In genomic region chr22:25453058-25453457, GRCh38 we compare ENCODE assay signal across 23 cellular contexts.
"Had no signal": no experiment of that assay in that cellular context is flagged by ENCODE, and none has a peak within 500 bp of the region (broad histone marks: within the 10 kb centered on the region; RNA-seq: fewer than 3 reads in every experiment).

No MANE protein-coding gene starts in this region.

- H3K4me3 ChIP-seq: gastroesophageal sphincter, left lung, mucosa of descending colon, SJSA1, suprapubic skin had no signal

- H3K27me3 Mint-ChIP-seq: activated B cell treated with CpG ODN at 0.5 μM for 24 hours; activated CD4-positive, alpha-beta T cell treated with anti-CD3 and anti-CD28 coated beads, Interleukin-2, amount 10 ng/mL, durations not matched to agents 7 days and 5 days; naive B cell; progenitor cell of endocrine pancreas; type B pancreatic cell had no signal

- H3K27ac Mint-ChIP-seq: activated B cell treated with CpG ODN at 0.5 μM for 24 hours; activated CD8-positive, alpha-beta T cell treated with anti-CD3 and anti-CD28 coated beads, Interleukin-2, amount 10 ng/mL, durations not matched to agents 7 days and 5 days; type B pancreatic cell had no signal

- DNase-seq: activated B cell treated with CpG ODN at 0.5 μM for 24 hours; activated CD4-positive, alpha-beta T cell treated with anti-CD3 and anti-CD28 coated beads, Interleukin-2, amount 10 ng/mL, durations not matched to agents 7 days and 5 days; activated CD8-positive, alpha-beta T cell treated with anti-CD3 and anti-CD28 coated beads, Interleukin-2, amount 10 ng/mL, durations not matched to agents 7 days and 5 days; activated gamma-delta T cell treated with Interleukin-2 at 50 U/mL for 16 hours; activated T-cell treated with anti-CD3 and anti-CD28 coated beads, Interleukin-2, amount 50 U/mL, for 4 hours; aorta; cerebellar nuclear complex; cortex of kidney; effector CD4-positive, alpha-beta T cell; heart left ventricle; left lung; mucosa of descending colon; naive B cell; stimulated activated CD4-positive, alpha-beta T cell treated with anti-CD3 and anti-CD28 coated beads, Interleukin-12 subunit alpha, Interleukin-12 subunit beta, amount 100 ng/mL, for 4 hours; stimulated activated naive CD4-positive, alpha-beta T cell treated with Interleukin-2 at 50 U/mL for 16 hours had no signal

- H3K9me3 ChIP-seq: breast epithelium, esophagus muscularis mucosa, gastroesophageal sphincter, heart left ventricle, left lung, mucosa of descending colon, SJSA1, suprapubic skin had no signal

- H3K27ac ChIP-seq: breast epithelium, esophagus muscularis mucosa, gastroesophageal sphincter, heart left ventricle, left lung, SJSA1, suprapubic skin had no signal

- H3K4me3 Mint-ChIP-seq: activated B cell treated with CpG ODN at 0.5 μM for 24 hours; activated CD4-positive, alpha-beta T cell treated with anti-CD3 and anti-CD28 coated beads, Interleukin-2, amount 10 ng/mL, durations not matched to agents 7 days and 5 days; activated CD8-positive, alpha-beta T cell treated with anti-CD3 and anti-CD28 coated beads, Interleukin-2, amount 10 ng/mL, durations not matched to agents 7 days and 5 days; type B pancreatic cell had no signal

- H3K9me3 Mint-ChIP-seq: activated B cell treated with CpG ODN at 0.5 μM for 24 hours; activated CD4-positive, alpha-beta T cell treated with anti-CD3 and anti-CD28 coated beads, Interleukin-2, amount 10 ng/mL, durations not matched to agents 7 days and 5 days; activated T-cell treated with anti-CD3 and anti-CD28 coated beads, Interleukin-2, amount 50 U/mL, for 4 hours; naive B cell; neural crest cell; type B pancreatic cell had no signal

- ATAC-seq: activated CD8-positive, alpha-beta T cell treated with anti-CD3 and anti-CD28 coated beads, Interleukin-2, amount 10 ng/mL, durations not matched to agents 7 days and 5 days; gastroesophageal sphincter; heart left ventricle; left lung; mucosa of descending colon had no signal

- H3K36me3 ChIP-seq: breast epithelium had no signal

- H3K27me3 ChIP-seq: breast epithelium, esophagus muscularis mucosa, gastroesophageal sphincter, heart left ventricle, left lung, SJSA1, suprapubic skin had no signal
